8 cellular contexts compared by ENCODE assay signal in genomic region chr6:99467509-99468106, GRCh38. TPM values are rescaled to one million over a fixed set of nuclear protein-coding genes. Genes with fewer than 3 reads are reported as not detected.
DNase-seq lines count a peak whose midpoint lies in the region; ATAC-seq, FAIRE-seq and TF ChIP-seq lines count a peak whose summit lies in the region.

No MANE protein-coding gene starts in this region.

- no peak overlapping the region for H3K4me2 ChIP-seq in A549

- H3K4me3 ChIP-seq in A549 (no peak overlapping the region), WI38 (ENCODE audit: low read depth, low read length) (no peak overlapping the region)

- no peaks in the 10 kb centered on the region for H3K4me1 ChIP-seq in A549

- POLR2A ChIA-PET in A549 (lab: Yijun Ruan, JAX): no interaction called here

- TF ChIP-seq POLR2A in A549 (IDR thresholded peaks at IDR 0.05; ENCODE audit: low read length): no peak

- no peak; a peak in 1 of 6 replicates for ATAC-seq in A549

- 3% methylated on average over 3 of the region's 3 CpGs for WGBS in A549 (ENCODE audit: missing lambda C conversion rate)

- peak; percentile 60 to 66 for TF ChIP-seq RAD21 in A549 (conservative IDR thresholded peaks at IDR 0.05 in 1 of 2, IDR thresholded peaks at IDR 0.05 in 1 of 2)

- DNase-seq in A549 (ENCODE audit: low read depth in 1 of 2, low spot score in 1 of 2): peak; percentile 10 to 13
- peak; percentile 26 for DNase-seq in M059J (ENCODE audit: low read depth)
- peak; percentile 24 for DNase-seq in iris pigment epithelial cell (ENCODE audit: low read depth)
- no peak for DNase-seq in COLO668 (lab: John Stamatoyannopoulos, UW; ENCODE audit: unreplicated experiment)
- no peak for DNase-seq in hypothalamus (lab: John Stamatoyannopoulos, UW)
- no peak for DNase-seq in activated effector memory CD4-positive, alpha-beta T cell treated with Interleukin-2 at 50 U/mL for 16 hours

- CTCF ChIA-PET in A549 (lab: Yijun Ruan, JAX): interaction anchor here (0.6 to 2.1 kb wide), 4 partner anchors 9 to 355 kb away, joined by 3 to 9 read pairs (median 4); no protein-coding TSS in a partner anchor

- TF ChIP-seq EP300 in A549 (IDR thresholded peaks at IDR 0.05): no peak

- no peaks in the 10 kb centered on the region for H3K9me3 ChIP-seq in A549

- TF ChIP-seq CTCF in A549 (IDR thresholded peaks at IDR 0.05) (peak; percentile 68), GM12873 (IDR thresholded peaks at IDR 0.05; ENCODE audit: insufficient read depth, low read depth, low read length, missing control alignments) (peak; percentile 58), WI38 (IDR thresholded peaks at IDR 0.05; ENCODE audit: low read depth, low read length) (peak; percentile 47; the same call in 1 of the 2 replicates)

- H3K27ac ChIP-seq in A549: no peak overlapping the region

- FAIRE-seq in A549 (lab: Jason Lieb, UNC): no peak

TF ChIP-seq in A549, 52 proteins besides CTCF, POLR2A, EP300 and RAD21:
- TF ChIP-seq SMC3 (IDR thresholded peaks at IDR 0.05) (peak; percentile 41; the same call in 2 of the 3 replicates), ZNF302 (CRISPR knock-in tag; IDR thresholded peaks at IDR 0.05) (no peak)

RNA-seq across cellular contexts. Expression of gene PNISR, which starts 42.5 kb away (rescaled TPM):
- polyA plus RNA-seq in A549 (2011; rRNA removed) (51.5 and 52.7 TPM in 2 replicates), A549 (2017; fragmentation: RNase III; extraction: RNeasy Plus Mini Kit Qiagen cat#74134 plus additional on column Dnase treatment) (47.9 to 56.8 TPM (median 53.7 TPM) in 3 replicates)
- polyA plus RNA-seq in A549 (2012; cell fraction: cytosol; rRNA removed): 10.7 and 10.9 TPM in 2 replicates
- polyA plus RNA-seq in A549 (2012; cell fraction: nucleus; rRNA removed): 14.9 and 33.5 TPM in 2 replicates
- 27.5 and 30.9 TPM in 2 replicates for polyA minus RNA-seq in A549 (2011; rRNA and poly(A)+ RNA removed)
- total RNA-seq in M059J (2014; rRNA removed; shearing (Covaris generic)): 19.5 and 20.1 TPM in 2 replicates

RNA-seq across cellular contexts. Expression of gene USP45, which starts 47.6 kb away (rescaled TPM):
- polyA plus RNA-seq in A549 (2011; rRNA removed) (11.7 and 12.0 TPM in 2 replicates), A549 (2017; fragmentation: RNase III; extraction: RNeasy Plus Mini Kit Qiagen cat#74134 plus additional on column Dnase treatment) (4.5 to 4.7 TPM (median 4.5 TPM) in 3 replicates)
- 1.8 and 1.9 TPM in 2 replicates for polyA plus RNA-seq in A549 (2012; cell fraction: cytosol; rRNA removed)
- 2.7 and 3.3 TPM in 2 replicates for polyA plus RNA-seq in A549 (2012; cell fraction: nucleus; rRNA removed)
- 10.8 and 10.9 TPM in 2 replicates for polyA minus RNA-seq in A549 (2011; rRNA and poly(A)+ RNA removed)
- 4.6 and 7.7 TPM in 2 replicates for total RNA-seq in M059J (2014; rRNA removed; shearing (Covaris generic))

Comparison
In these comparisons a context has a peak if more than half of its experiments do, and no peak if none do; other contexts are left out.
1. DNase-seq: peak in A549 (2 of 2), M059J (single experiment) and iris pigment epithelial cell (single experiment); none in COLO668 (single experiment), hypothalamus (0 of 51) and activated effector memory CD4-positive, alpha-beta T cell treated with Interleukin-2 at 50 U/mL for 16 hours (single experiment).
2. Peak in every context shown above with its lines, with median percentiles within 50 percentile points of each other: CTCF ChIP-seq.